ENCODE assay signal across 1 cellular context in the genomic region with DNA sequence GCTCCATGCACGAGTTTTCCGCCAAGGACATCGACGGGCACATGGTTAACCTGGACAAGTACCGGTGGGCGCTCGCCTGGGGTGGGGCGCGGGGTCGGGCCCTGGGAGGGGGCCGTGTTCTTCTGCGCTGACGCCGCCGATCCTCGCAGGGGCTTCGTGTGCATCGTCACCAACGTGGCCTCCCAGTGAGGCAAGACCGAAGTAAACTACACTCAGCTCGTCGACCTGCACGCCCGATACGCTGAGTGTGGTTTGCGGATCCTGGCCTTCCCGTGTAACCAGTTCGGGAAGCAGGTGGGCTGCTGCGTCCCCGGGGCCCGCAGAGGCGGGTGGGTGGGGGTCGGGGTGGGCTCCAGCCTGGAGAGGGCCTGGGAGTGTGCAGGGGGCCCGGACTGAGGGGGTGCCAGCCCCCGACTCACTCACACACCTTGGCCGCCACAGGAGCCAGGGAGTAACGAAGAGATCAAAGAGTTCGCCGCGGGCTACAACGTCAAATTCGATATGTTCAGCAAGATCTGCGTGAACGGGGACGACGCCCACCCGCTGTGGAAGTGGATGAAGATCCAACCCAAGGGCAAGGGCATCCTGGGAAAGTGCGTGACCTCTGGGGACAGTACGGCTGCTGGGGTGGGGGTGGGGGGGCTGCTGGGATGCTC.
TF ChIP-seq lines count a peak whose summit lies in the region.

No MANE protein-coding gene starts in this region.

TF ChIP-seq in GM12878, 131 proteins besides CTCF, POLR2A, EP300 and RAD21:
- TF ChIP-seq PAX5 (IDR thresholded peaks at IDR 0.05; ENCODE audit: borderline replicate concordance, low read depth, low read length) (no peak), TBL1XR1 (IDR thresholded peaks at IDR 0.05; ENCODE audit: low read depth, low read length) (no peak), IKZF2 (IDR thresholded peaks at IDR 0.05) (no peak), JUNB (IDR thresholded peaks at IDR 0.05) (no peak), FOXM1 (IDR thresholded peaks at IDR 0.05; ENCODE audit: low read depth, low read length) (no peak)
- TF ChIP-seq, protein P1, sequence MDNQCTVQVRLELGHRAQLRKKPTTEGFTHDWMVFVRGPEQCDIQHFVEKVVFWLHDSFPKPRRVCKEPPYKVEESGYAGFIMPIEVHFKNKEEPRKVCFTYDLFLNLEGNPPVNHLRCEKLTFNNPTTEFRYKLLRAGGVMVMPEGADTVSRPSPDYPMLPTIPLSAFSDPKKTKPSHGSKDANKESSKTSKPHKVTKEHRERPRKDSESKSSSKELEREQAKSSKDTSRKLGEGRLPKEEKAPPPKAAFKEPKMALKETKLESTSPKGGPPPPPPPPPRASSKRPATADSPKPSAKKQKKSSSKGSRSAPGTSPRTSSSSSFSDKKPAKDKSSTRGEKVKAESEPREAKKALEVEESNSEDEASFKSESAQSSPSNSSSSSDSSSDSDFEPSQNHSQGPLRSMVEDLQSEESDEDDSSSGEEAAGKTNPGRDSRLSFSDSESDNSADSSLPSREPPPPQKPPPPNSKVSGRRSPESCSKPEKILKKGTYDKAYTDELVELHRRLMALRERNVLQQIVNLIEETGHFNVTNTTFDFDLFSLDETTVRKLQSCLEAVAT (IDR thresholded peaks at IDR 0.05) = peak; percentile 63; the same call in 1 of the 2 replicates
